Comparison of ENCODE assay signal across 10 cellular contexts in genomic region chr20:34249291-34249690, GRCh38. TPM values are rescaled to one million over a fixed set of nuclear protein-coding genes. Genes with fewer than 3 reads are reported as not detected.
DNase-seq lines count a peak whose midpoint lies in the region; ATAC-seq and TF ChIP-seq lines count a peak whose summit lies in the region.
"Had no signal": no experiment of that assay in that cellular context is flagged by ENCODE, and none has a peak within 500 bp of the region (broad histone marks: within the 10 kb centered on the region; RNA-seq: fewer than 3 reads in every experiment).

No MANE protein-coding gene starts in this region.

- H3K4me1 Mint-ChIP-seq in activated T-helper 17 cell treated with anti-CD3 and anti-CD28 coated beads, Interleukin-2, amount 50 U/mL, for 72 hours = no peaks in the 10 kb centered on the region
- peaks cover 28% of the 10 kb centered on the region for H3K4me1 Mint-ChIP-seq in nephron
- H3K4me1 Mint-ChIP-seq in Calu3 (ENCODE audit: low read depth, unreplicated experiment) = no peaks in the 10 kb centered on the region

- H3K27me3 Mint-ChIP-seq in activated T-helper 17 cell treated with anti-CD3 and anti-CD28 coated beads, Interleukin-2, amount 50 U/mL, for 72 hours = no peaks in the 10 kb centered on the region
- H3K27me3 Mint-ChIP-seq in nephron (ENCODE audit: low read depth) (no peaks in the 10 kb centered on the region), Calu3 (ENCODE audit: unreplicated experiment) (no peaks in the 10 kb centered on the region)

- BruUV-seq in Calu3 (replicated peaks; lab: Mats Ljungman, UMichigan) = no TSS peak

- H3K9me3 Mint-ChIP-seq in activated T-helper 17 cell treated with anti-CD3 and anti-CD28 coated beads, Interleukin-2, amount 50 U/mL, for 72 hours = no peaks in the 10 kb centered on the region
- no peaks in the 10 kb centered on the region for H3K9me3 Mint-ChIP-seq in nephron
- H3K9me3 Mint-ChIP-seq in Calu3 (ENCODE audit: low read depth, unreplicated experiment) = no peaks in the 10 kb centered on the region

- CTCF ChIA-PET in Calu3 (lab: Charles Lee) = interaction anchor here (0.5 to 0.7 kb wide), 4 partner anchors 10 to 791 kb away, joined by 3 to 4 read pairs (median 3); no protein-coding TSS in a partner anchor

- H3K4me3 Mint-ChIP-seq in activated T-helper 17 cell treated with anti-CD3 and anti-CD28 coated beads, Interleukin-2, amount 50 U/mL, for 72 hours = no peak overlapping the region
- no peak overlapping the region for H3K4me3 Mint-ChIP-seq in nephron
- no peak overlapping the region for H3K4me3 Mint-ChIP-seq in Calu3 (ENCODE audit: low read depth, unreplicated experiment)

- no peaks in the 10 kb centered on the region for H3K36me3 Mint-ChIP-seq in activated T-helper 17 cell treated with anti-CD3 and anti-CD28 coated beads, Interleukin-2, amount 50 U/mL, for 72 hours (ENCODE audit: low read depth)
- H3K36me3 Mint-ChIP-seq in nephron (ENCODE audit: low read depth) (no peaks in the 10 kb centered on the region), Calu3 (ENCODE audit: insufficient read depth, unreplicated experiment) (no peaks in the 10 kb centered on the region)

- ATAC-seq in GM18511 (IDR thresholded peaks at IDR 0.05; ENCODE audit: unreplicated experiment) (peak; percentile 64), HG03565 (IDR thresholded peaks at IDR 0.05; ENCODE audit: unreplicated experiment) (peak; percentile 74), left ventricle myocardium superior (no peak)
- peak; percentile 87 for ATAC-seq in activated T-helper 17 cell treated with anti-CD3 and anti-CD28 coated beads, Interleukin-2, amount 50 U/mL, for 72 hours (replicated peaks)

- intact Hi-C loops in left ventricle myocardium superior (cut with micrococcal nuclease) (no loop called here), Calu3 (cut with micrococcal nuclease; ENCODE audit: unreplicated experiment) (no loop called here)

- H3K27ac Mint-ChIP-seq in activated T-helper 17 cell treated with anti-CD3 and anti-CD28 coated beads, Interleukin-2, amount 50 U/mL, for 72 hours = no peak overlapping the region
- H3K27ac Mint-ChIP-seq in nephron (peak overlapping the region in 2 of 3 experiments; percentile 5 to 22), Calu3 (ENCODE audit: unreplicated experiment) (no peak overlapping the region)

- TF ChIP-seq CTCF in nephron (IDR thresholded peaks at IDR 0.05; ENCODE audit: unreplicated experiment in 3 of 3) = no peak
- TF ChIP-seq CTCF in Calu3 (IDR thresholded peaks at IDR 0.05; ENCODE audit: unreplicated experiment) = no peak

- DNase-seq in NCI-H510A (lab: John Stamatoyannopoulos, UW) (no peak), left ventricle myocardium superior (no peak), Calu3 (no peak)
- DNase-seq: NCI-H1436 treated with DMSO at 0.1 percent for 48 hours, occipital lobe had no signal

RNA-seq across cellular contexts. Expression of gene ASIP, which starts 8.1 kb away (rescaled TPM):
- total RNA-seq in activated T-helper 17 cell treated with anti-CD3 and anti-CD28 coated beads, Interleukin-2, amount 50 U/mL, for 72 hours = not detected
- 9.5 TPM for total RNA-seq in left ventricle myocardium superior
- total RNA-seq in Calu3 (2022) = not detected in 2 replicates
- total RNA-seq: ascending aorta, occipital lobe had no signal

RNA-seq across cellular contexts. Expression of gene AHCY, which starts 53.9 kb away (rescaled TPM):
- total RNA-seq in activated T-helper 17 cell treated with anti-CD3 and anti-CD28 coated beads, Interleukin-2, amount 50 U/mL, for 72 hours = 100 to 1,000 TPM in 1 of 2 donors, 10 to 100 TPM in 1; 94.5 to 174 TPM
- total RNA-seq in left ventricle myocardium superior (60.2 TPM), Calu3 (2022) (169 and 179 TPM in 2 replicates)

Comparison
In these comparisons a context has a peak if more than half of its experiments do, and no peak if none do; other contexts are left out.
1. H3K27ac Mint-ChIP-seq: peak in nephron (2 of 3); none in activated T-helper 17 cell treated with anti-CD3 and anti-CD28 coated beads, Interleukin-2, amount 50 U/mL, for 72 hours (single experiment) and Calu3 (single experiment).